8 cellular contexts compared by ENCODE assay signal in genomic region chr1:231162300-231162969, GRCh38. TPM values are rescaled to one million over a fixed set of nuclear protein-coding genes. Genes with fewer than 3 reads are reported as not detected.
DNase-seq lines count a peak whose midpoint lies in the region; ATAC-seq and TF ChIP-seq lines count a peak whose summit lies in the region.

No MANE protein-coding gene starts in this region.

- no peak overlapping the region for H3K9ac ChIP-seq in SK-N-MC (ENCODE audit: insufficient read length)

- H3K27me3 ChIP-seq in dorsolateral prefrontal cortex (peaks cover 0 to 25% (median 0%) of the 10 kb centered on the region in 45 donors), thyroid gland (peaks cover 17% of the 10 kb centered on the region)

- TF ChIP-seq CTCF in dorsolateral prefrontal cortex (IDR thresholded peaks at IDR 0.05 in 54 of 56, conservative IDR thresholded peaks at IDR 0.05 in 2 of 56; ENCODE audit: low read depth in 1 of 56, partially characterized antibody in 56 of 56), result peak in 9 of 56 donors; percentile 7 to 21 (median 13)
- TF ChIP-seq CTCF in thyroid gland (IDR thresholded peaks at IDR 0.05), result no peak

- intact Hi-C loops in dorsolateral prefrontal cortex (cut with DNase I), result loop anchor here in 1 of 2 donors (5.0 kb wide), 1 partner anchor 40 kb away; no protein-coding TSS in a partner anchor
- intact Hi-C loops in thyroid gland (cut with DNase I), result no loop called here

- H3K9me3 ChIP-seq in SK-N-MC (ENCODE audit: low read depth, low read length) (no peaks in the 10 kb centered on the region), thyroid gland (no peaks in the 10 kb centered on the region)

- peaks cover 13 to 28% of the 10 kb centered on the region in 2 donors for H3K4me1 ChIP-seq in thyroid gland

- DNase-seq in activated gamma-delta T cell treated with Interleukin-2 at 50 U/mL for 16 hours, result peak; percentile 8
- DNase-seq in activated gamma-delta T cell (lab: John Stamatoyannopoulos, UW), result no peak
- DNase-seq in SK-N-MC (ENCODE audit: low read depth, low spot score), result no peak
- DNase-seq in dorsolateral prefrontal cortex, result peak in 4 of 10 donors; percentile 21 to 57 (median 48)
- DNase-seq in lung microvascular endothelial cell (ENCODE audit: low read depth in 2 of 2), result peak; percentile 31 to 50
- DNase-seq in thyroid gland, result peak; percentile 44 to 55

- H3K27ac ChIP-seq in SK-N-MC, result no peak overlapping the region
- peak overlapping the region in 14 of 59 donors; percentile 2 to 57 (median 26) for H3K27ac ChIP-seq in dorsolateral prefrontal cortex
- H3K27ac ChIP-seq in thyroid gland, result no peak overlapping the region

- 0 to 3% methylated on average over 3 to 24 of the region's 71 CpGs for WGBS in thyroid gland, 2 donors

- H3K36me3 ChIP-seq in SK-N-MC (ENCODE audit: insufficient read depth, low read length) (no peaks in the 10 kb centered on the region), thyroid gland (no peaks in the 10 kb centered on the region)

- TF ChIP-seq POLR2A in thyroid gland (IDR thresholded peaks at IDR 0.05), result no peak

- no peak for ATAC-seq in GM18870 (IDR thresholded peaks at IDR 0.05; ENCODE audit: unreplicated experiment)
- ATAC-seq in GM18519 (IDR thresholded peaks at IDR 0.05; ENCODE audit: low FRiP score, unreplicated experiment), result no peak

- peak overlapping the region; percentile 29; the same call in 1 of the 2 replicates for H3K4me3 ChIP-seq in SK-N-MC
- peak overlapping the region; percentile 39 to 76 (median 61) for H3K4me3 ChIP-seq in dorsolateral prefrontal cortex
- peak overlapping the region in 1 of 3 donors; percentile 22 for H3K4me3 ChIP-seq in thyroid gland (replicated peaks in 1 of 3)

RNA-seq across cellular contexts. Expression of gene TRIM67, which starts 0.6 kb away (rescaled TPM):
- total RNA-seq in dorsolateral prefrontal cortex (1 to 10 TPM in 115 of 120 experiments, under 1 TPM in 5; 0.78 to 3.4 (median 1.8) TPM), lung microvascular endothelial cell (not detected in 2 replicates), thyroid gland (not detected)

Comparison
In these comparisons a context has a peak if more than half of its experiments do, and no peak if none do; other contexts are left out.
1. DNase-seq: peak in activated gamma-delta T cell treated with Interleukin-2 at 50 U/mL for 16 hours (single experiment), lung microvascular endothelial cell (2 of 2) and thyroid gland (2 of 2); none in activated gamma-delta T cell (single experiment) and SK-N-MC (single experiment).